In genomic region chr12:70823182-70823976, GRCh38 we compare ENCODE assay signal across 18 cellular contexts.
DNase-seq lines count a peak whose midpoint lies in the region; ATAC-seq, FAIRE-seq and TF ChIP-seq lines count a peak whose summit lies in the region.
"Had no signal": no experiment of that assay in that cellular context is flagged by ENCODE, and none has a peak within 500 bp of the region (broad histone marks: within the 10 kb centered on the region; RNA-seq: fewer than 3 reads in every experiment).

No MANE protein-coding gene starts in this region.

- no peak for ATAC-seq in HCT116
- ATAC-seq in GM12878: no peak
- ATAC-seq in GM18502 (IDR thresholded peaks at IDR 0.05; ENCODE audit: poor library complexity, unreplicated experiment): no peak
- ATAC-seq in HG03025 (IDR thresholded peaks at IDR 0.05; ENCODE audit: low FRiP score, unreplicated experiment): no peak
- ATAC-seq: heart right ventricle, left cardiac atrium had no signal

- FAIRE-seq in GM12878 (lab: Jason Lieb, UNC): peak; percentile 23
- FAIRE-seq: colon had no signal

- H3K4me3 ChIP-seq in HCT116 (replicated peaks in 1 of 2; ENCODE audit: low read depth in 1 of 2, low read length in 2 of 2): no peak overlapping the region
- H3K4me3 ChIP-seq in GM12878: no peak overlapping the region
- H3K4me3 ChIP-seq: esophagus muscularis mucosa, heart right ventricle, right atrium auricular region, thyroid gland had no signal

- H4K20me1 ChIP-seq in HCT116 (ENCODE audit: insufficient read depth) (no peaks in the 10 kb centered on the region), GM12878 (ENCODE audit: control insufficient read depth, insufficient read depth) (no peaks in the 10 kb centered on the region)

- 26% methylated on average over 7 of the region's 7 CpGs for WGBS in GM12878 (ENCODE audit: insufficient coverage, insufficient replicate concordance, low lambda C conversion rate, missing lambda C conversion rate)

- no peaks in the 10 kb centered on the region for H3K9me3 ChIP-seq in HCT116 (ENCODE audit: control insufficient read depth in 1 of 2, insufficient read depth in 1 of 2, low read depth in 1 of 2, low read length in 2 of 2)
- no peaks in the 10 kb centered on the region for H3K9me3 ChIP-seq in GM12878 (replicated peaks; ENCODE audit: control insufficient read depth, insufficient read depth, low read length)
- H3K9me3 ChIP-seq: esophagus muscularis mucosa, right atrium auricular region, thyroid gland had no signal

- in situ Hi-C loops in GM12878 (cut with MboI): no loop called here

- H3K27me3 ChIP-seq in HCT116 (ENCODE audit: insufficient read depth, low read length) (no peaks in the 10 kb centered on the region), GM12878 (replicated peaks in 1 of 2; ENCODE audit: control insufficient read depth in 2 of 2, insufficient read depth in 2 of 2, low read length in 1 of 2) (no peaks in the 10 kb centered on the region)
- H3K27me3 ChIP-seq: esophagus muscularis mucosa, heart right ventricle, right atrium auricular region, thyroid gland had no signal

- RAD21 ChIA-PET in HCT116 (lab: Charles Lee; ENCODE audit: low non-redundant PET in 1 of 2, low total read pairs in 2 of 2, uncharacterized antibody in 2 of 2, unreplicated experiment in 2 of 2): no interaction called here
- RAD21 ChIA-PET in GM12878 (lab: Charles Lee; ENCODE audit: unreplicated experiment): no interaction called here

- H2AFZ ChIP-seq in HCT116 (ENCODE audit: low read depth, low read length, poor library complexity, severe bottlenecking) (no peak overlapping the region), GM12878 (ENCODE audit: control insufficient read depth, low read depth, low read length) (no peak overlapping the region)

- H3K79me2 ChIP-seq in HCT116 (ENCODE audit: insufficient read depth, low read length): no peaks in the 10 kb centered on the region
- no peaks in the 10 kb centered on the region for H3K79me2 ChIP-seq in GM12878 (ENCODE audit: control insufficient read depth, insufficient read depth, low read length)

- H3K9ac ChIP-seq in HCT116 (ENCODE audit: low read length) (no peak overlapping the region), GM12878 (ENCODE audit: control insufficient read depth, insufficient read depth, low read length) (no peak overlapping the region)

- SMC1A ChIA-PET in GM12878 (lab: Charles Lee; ENCODE audit: uncharacterized antibody, unreplicated experiment): interaction anchor here (1.3 kb wide), 1 partner anchor 21 kb away, joined by 4 read pairs; no protein-coding TSS in a partner anchor

- no peak for TF ChIP-seq EP300 in GM12878 (IDR thresholded peaks at IDR 0.05; ENCODE audit: borderline replicate concordance in 1 of 2, control insufficient read depth in 1 of 2, low read depth in 2 of 2, low read length in 2 of 2)

- TF ChIP-seq RAD21 in HCT116 (IDR thresholded peaks at IDR 0.05; ENCODE audit: low read depth) (peak; percentile 29; the same call in 1 of the 2 replicates), GM12878 (IDR thresholded peaks at IDR 0.05; ENCODE audit: insufficient read depth, low read depth, low read length) (no peak)

- no peak overlapping the region for H3K27ac ChIP-seq in 22Rv1
- H3K27ac ChIP-seq in HCT116 (ENCODE audit: low read depth, low read length): no peak overlapping the region
- H3K27ac ChIP-seq in GM12878 (ENCODE audit: control insufficient read depth, insufficient read depth): no peak overlapping the region
- H3K27ac ChIP-seq: esophagus muscularis mucosa, heart right ventricle, right atrium auricular region, thyroid gland had no signal

- TF ChIP-seq CTCF in 22Rv1 (IDR thresholded peaks at IDR 0.05) (peak; percentile 32; the same call in 1 of the 2 replicates), HCT116 (IDR thresholded peaks at IDR 0.05 in 2 of 3, conservative IDR thresholded peaks at IDR 0.05 in 1 of 3; ENCODE audit: borderline replicate concordance in 1 of 3, insufficient read depth in 1 of 3, low read depth in 2 of 3, low read length in 2 of 3) (0 out of 6 replicates have a peak, but pooled peaks of 1 of the 3 experiments have one; percentile 4), GM12878 (IDR thresholded peaks at IDR 0.05 in 2 of 3, conservative IDR thresholded peaks at IDR 0.05 in 1 of 3; ENCODE audit: control insufficient read depth in 2 of 3, extremely low read depth in 1 of 3, insufficient read depth in 1 of 3, low read depth in 3 of 3, low read length in 3 of 3) (no peak)

- CTCF ChIA-PET in HCT116 (lab: Charles Lee) (no interaction called here), GM12878 (lab: Yijun Ruan, JAX) (no interaction called here)

- no peaks in the 10 kb centered on the region for H3K36me3 ChIP-seq in HCT116 (ENCODE audit: control insufficient read depth in 1 of 2, insufficient read depth in 2 of 2, low read length in 2 of 2)
- no peaks in the 10 kb centered on the region for H3K36me3 ChIP-seq in GM12878 (ENCODE audit: control insufficient read depth in 2 of 2, insufficient read depth in 2 of 2, low read length in 1 of 2)
- H3K36me3 ChIP-seq: esophagus muscularis mucosa, heart right ventricle, right atrium auricular region, thyroid gland had no signal

- DNase-seq in HCT116 (ENCODE audit: low read depth, low spot score) (no peak), GM12878 (ENCODE audit: low read depth, low spot score) (no peak), medulla oblongata (ENCODE audit: extremely low spot score) (peak; percentile 23), GDM1 (lab: John Stamatoyannopoulos, UW) (no peak)
- no peak for DNase-seq in activated CD4-positive, alpha-beta T cell treated with anti-CD3 and anti-CD28 coated beads, Interleukin-2, amount 50 U/mL, for 4 hours
- DNase-seq: activated CD8-positive, alpha-beta memory T cell treated with anti-CD3 and anti-CD28 coated beads for 24 hours; COR-L47; heart right ventricle; left cardiac atrium; NCI-H1436 treated with DMSO at 0.1 percent for 48 hours; stimulated activated CD4-positive, alpha-beta T cell treated with anti-CD3 and anti-CD28 coated beads, Interleukin-2, amount 100 ng/mL, for 24 hours; thyroid gland had no signal

- no peaks in the 10 kb centered on the region for H3K9me2 ChIP-seq in HCT116 (ENCODE audit: insufficient read depth)

- no peak overlapping the region for H3K4me2 ChIP-seq in HCT116 (ENCODE audit: low read length)
- H3K4me2 ChIP-seq in GM12878 (ENCODE audit: control insufficient read depth, insufficient read depth): no peak overlapping the region

- TF ChIP-seq POLR2A in HCT116 (IDR thresholded peaks at IDR 0.05; ENCODE audit: borderline replicate concordance, extremely low read depth, insufficient read depth, insufficient read length) (no peak), GM12878 (IDR thresholded peaks at IDR 0.05; ENCODE audit: low read depth, low read length) (no peak)

- POLR2A ChIA-PET in HCT116 (lab: Charles Lee): no interaction called here
- POLR2A ChIA-PET in GM12878 (lab: Charles Lee): no interaction called here

- BruUV-seq in HCT116 (replicated peaks; lab: Mats Ljungman, UMichigan): no TSS peak
- no TSS peak for BruUV-seq in GM12878 (replicated peaks; lab: Mats Ljungman, UMichigan)

- H3K4me1 ChIP-seq in HCT116 (ENCODE audit: control insufficient read depth in 1 of 2, insufficient read depth in 2 of 2, low read length in 2 of 2) (no peaks in the 10 kb centered on the region), GM12878 (ENCODE audit: control insufficient read depth, insufficient read depth, low read length) (no peaks in the 10 kb centered on the region)
- H3K4me1 ChIP-seq: esophagus muscularis mucosa, heart right ventricle, right atrium auricular region, thyroid gland had no signal

- intact Hi-C loops in HCT116 (cut with micrococcal nuclease) (no loop called here), GM12878 (cut with micrococcal nuclease; ENCODE audit: unreplicated experiment) (no loop called here)

TF ChIP-seq in HCT116, 20 proteins besides CTCF, POLR2A, EP300 and RAD21:
- TF ChIP-seq CEBPB (IDR thresholded peaks at IDR 0.05; ENCODE audit: low read depth) (no peak), SP1 (IDR thresholded peaks at IDR 0.05; ENCODE audit: low read depth) (no peak)
TF ChIP-seq in HCT116: peak in this region for 0.

TF ChIP-seq in GM12878, 131 proteins besides CTCF, POLR2A, EP300 and RAD21 (continues in another document):
- TF ChIP-seq TARDBP (IDR thresholded peaks at IDR 0.05; ENCODE audit: borderline replicate concordance) (no peak), RUNX3 (IDR thresholded peaks at IDR 0.05; ENCODE audit: low read length) (no peak), PML (IDR thresholded peaks at IDR 0.05; ENCODE audit: low read length) (no peak), BCL11A (IDR thresholded peaks at IDR 0.05; ENCODE audit: low read depth, low read length) (no peak), BRCA1 (IDR thresholded peaks at IDR 0.05; ENCODE audit: low read depth, low read length) (no peak), SUPT20H (IDR thresholded peaks at IDR 0.05; ENCODE audit: borderline replicate concordance, control insufficient read depth, low read depth, low read length) (no peak), NBN (IDR thresholded peaks at IDR 0.05) (no peak)
- TF ChIP-seq, protein P1, sequence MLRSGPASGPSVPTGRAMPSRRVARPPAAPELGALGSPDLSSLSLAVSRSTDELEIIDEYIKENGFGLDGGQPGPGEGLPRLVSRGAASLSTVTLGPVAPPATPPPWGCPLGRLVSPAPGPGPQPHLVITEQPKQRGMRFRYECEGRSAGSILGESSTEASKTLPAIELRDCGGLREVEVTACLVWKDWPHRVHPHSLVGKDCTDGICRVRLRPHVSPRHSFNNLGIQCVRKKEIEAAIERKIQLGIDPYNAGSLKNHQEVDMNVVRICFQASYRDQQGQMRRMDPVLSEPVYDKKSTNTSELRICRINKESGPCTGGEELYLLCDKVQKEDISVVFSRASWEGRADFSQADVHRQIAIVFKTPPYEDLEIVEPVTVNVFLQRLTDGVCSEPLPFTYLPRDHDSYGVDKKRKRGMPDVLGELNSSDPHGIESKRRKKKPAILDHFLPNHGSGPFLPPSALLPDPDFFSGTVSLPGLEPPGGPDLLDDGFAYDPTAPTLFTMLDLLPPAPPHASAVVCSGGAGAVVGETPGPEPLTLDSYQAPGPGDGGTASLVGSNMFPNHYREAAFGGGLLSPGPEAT (IDR thresholded peaks at IDR 0.05; ENCODE audit: low read depth): no peak
